ENCODE assay signal across 9 cellular contexts in the genomic region with DNA sequence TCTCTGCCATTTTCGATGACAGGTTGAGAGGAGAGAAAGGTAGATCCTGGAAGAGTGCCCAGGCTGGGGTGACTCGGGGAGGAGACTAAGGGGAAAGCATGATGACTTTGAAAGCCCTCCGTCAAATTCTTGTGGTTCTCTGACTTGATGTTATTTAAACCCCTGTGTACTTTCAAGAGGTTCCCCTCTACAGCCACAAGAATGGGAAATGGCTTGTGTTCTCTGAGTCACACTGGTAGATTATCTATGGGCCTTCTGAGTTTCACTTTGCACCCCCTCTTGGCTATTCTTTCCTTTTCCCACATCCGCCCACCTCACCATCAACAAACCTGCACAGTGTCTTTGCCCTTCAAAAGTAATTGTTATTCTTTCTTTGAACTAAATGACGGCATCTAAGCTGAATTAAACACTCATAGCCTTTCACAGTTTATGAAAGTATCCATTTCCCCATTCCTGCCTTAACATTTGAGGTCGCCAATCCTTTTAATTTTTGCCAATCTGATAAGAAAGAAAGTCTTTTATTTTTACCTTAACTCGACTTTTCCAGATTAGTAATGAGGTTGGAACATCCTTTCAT. TPM values are rescaled to one million over a fixed set of nuclear protein-coding genes. Genes with fewer than 3 reads are reported as not detected.
DNase-seq lines count a peak whose midpoint lies in the region; ATAC-seq and TF ChIP-seq lines count a peak whose summit lies in the region.
"Had no signal": no experiment of that assay in that cellular context is flagged by ENCODE, and none has a peak within 500 bp of the region (broad histone marks: within the 10 kb centered on the region; RNA-seq: fewer than 3 reads in every experiment).

No MANE protein-coding gene starts in this region.

- DNase-seq in EL (peak; percentile 70), M059J (ENCODE audit: low read depth) (peak; percentile 98), fibroblast of lung (ENCODE audit: low read depth in 2 of 2) (peak; percentile 58 to 99), DMS153 (lab: John Stamatoyannopoulos, UW) (no peak), anterior cingulate cortex (lab: John Stamatoyannopoulos, UW) (no peak)
- peak; percentile 33 to 37 for DNase-seq in activated CD4-positive, alpha-beta T cell treated with anti-CD3 and anti-CD28 coated beads, Interleukin-2, amount 50 U/mL, for 4 hours
- peak; percentile 40 for DNase-seq in stimulated activated CD8-positive, alpha-beta memory T cell treated with anti-CD3 and anti-CD28 coated beads, Interleukin-4, amount 100 ng/mL, for 24 hours (ENCODE audit: low read depth)

- no peak overlapping the region for H3K9ac ChIP-seq in fibroblast of lung (ENCODE audit: insufficient read depth, low read length)

- no peaks in the 10 kb centered on the region for H3K36me3 ChIP-seq in fibroblast of lung (ENCODE audit: control insufficient read depth, insufficient read depth, low read length)

- H3K27me3 ChIP-seq in fibroblast of lung (ENCODE audit: control insufficient read depth, insufficient read depth, low read length) = no peaks in the 10 kb centered on the region

- no peaks in the 10 kb centered on the region for H3K4me1 ChIP-seq in fibroblast of lung (ENCODE audit: control insufficient read depth, extremely low read depth, insufficient read depth, low read length)

- ATAC-seq in GM21786 (IDR thresholded peaks at IDR 0.05; ENCODE audit: unreplicated experiment) = peak; percentile 55

- no peak overlapping the region for H3K4me3 ChIP-seq in fibroblast of lung (replicated peaks in 1 of 4; ENCODE audit: control extremely low read depth in 1 of 4, insufficient read depth in 1 of 4, low read depth in 3 of 4, low read length in 4 of 4)
- H3K4me3 ChIP-seq: lung had no signal

- no peak overlapping the region for H2AFZ ChIP-seq in fibroblast of lung (ENCODE audit: low read length)

- no peak overlapping the region for H3K27ac ChIP-seq in fibroblast of lung (ENCODE audit: insufficient read depth, low read length)

- H3K79me2 ChIP-seq in fibroblast of lung (ENCODE audit: control insufficient read depth, insufficient read depth, low read length) = no peaks in the 10 kb centered on the region

- TF ChIP-seq CTCF in fibroblast of lung (conservative IDR thresholded peaks at IDR 0.05 in 1 of 2, IDR thresholded peaks at IDR 0.05 in 1 of 2; ENCODE audit: low read depth in 1 of 2, low read length in 2 of 2) = no peak

- no peaks in the 10 kb centered on the region for H4K20me1 ChIP-seq in fibroblast of lung (ENCODE audit: control insufficient read depth, extremely low read depth, insufficient read depth, low read length)

- no peak overlapping the region for H3K4me2 ChIP-seq in fibroblast of lung (ENCODE audit: extremely low read depth, insufficient read depth, low read length)

- no peaks in the 10 kb centered on the region for H3K9me3 ChIP-seq in fibroblast of lung (ENCODE audit: control insufficient read depth, insufficient read depth, low read depth, low read length)

RNA-seq across cellular contexts. Expression of gene PRF1, which starts 24.1 kb away (rescaled TPM):
- total RNA-seq in M059J (2014; rRNA removed; shearing (Covaris generic)) = not detected in 2 replicates
- not detected in 2 replicates for total RNA-seq in fibroblast of lung
- not detected in 2 replicates for polyA plus RNA-seq in fibroblast of lung
- not detected in 2 replicates for polyA plus RNA-seq in fibroblast of lung (2012)
- not detected in 2 replicates for polyA minus RNA-seq in fibroblast of lung (ENCODE audit: low replicate concordance)

Comparison
In these comparisons a context has a peak if more than half of its experiments do, and no peak if none do; other contexts are left out.
1. DNase-seq: peak in EL (single experiment), M059J (single experiment), activated CD4-positive, alpha-beta T cell treated with anti-CD3 and anti-CD28 coated beads, Interleukin-2, amount 50 U/mL, for 4 hours (2 of 2), fibroblast of lung (2 of 2) and stimulated activated CD8-positive, alpha-beta memory T cell treated with anti-CD3 and anti-CD28 coated beads, Interleukin-4, amount 100 ng/mL, for 24 hours (single experiment); none in DMS153 (single experiment) and anterior cingulate cortex (0 of 58).